ENCODE assay signal across 1 cellular context in the genomic region with DNA sequence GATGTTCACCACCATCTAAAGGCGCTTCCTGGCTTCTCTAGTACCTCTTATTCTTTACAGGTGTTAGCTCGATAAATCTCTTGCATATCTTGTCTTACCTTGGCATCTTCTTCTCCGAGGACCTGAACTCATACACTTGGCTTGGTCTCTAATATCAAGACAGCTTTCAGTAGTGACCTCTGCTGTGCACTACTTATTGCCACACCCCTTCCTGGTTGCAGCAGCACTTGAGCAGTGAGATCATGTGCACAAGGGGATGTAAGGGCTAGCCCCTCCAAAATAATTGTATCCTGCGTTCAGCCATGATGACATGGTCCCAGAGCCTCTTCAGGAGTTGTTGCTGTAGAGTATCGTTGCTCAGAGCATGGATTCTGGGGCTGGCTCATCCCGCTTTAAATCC.
TF ChIP-seq lines count a peak whose summit lies in the region.

No MANE protein-coding gene starts in this region.

TF ChIP-seq in K562, 482 proteins besides CTCF, POLR2A, EP300 and RAD21:
- TF ChIP-seq KLF13 (tag; IDR thresholded peaks at IDR 0.05; ENCODE audit: borderline replicate concordance, low read depth) (0 out of 2 replicates have a peak, but pooled peaks have one; percentile 11), YBX1 (IDR thresholded peaks at IDR 0.05) (no peak), NR2C2 (CRISPR knock-in tag; IDR thresholded peaks at IDR 0.05) (no peak), NR2C2 (tag; IDR thresholded peaks at IDR 0.05) (peak; percentile 57; the same call in 1 of the 2 replicates)
